ENCODE assay signal across 8 cellular contexts in genomic region chr12:49548822-49549648, GRCh38. TPM values are rescaled to one million over a fixed set of nuclear protein-coding genes. Genes with fewer than 3 reads are reported as not detected.
DNase-seq lines count a peak whose midpoint lies in the region; ATAC-seq lines count a peak whose summit lies in the region.

No MANE protein-coding gene starts in this region.

- peak; percentile 50 to 60 for ATAC-seq in naive B cell (ENCODE audit: low read depth in 2 of 2)

- H3K36me3 ChIP-seq in BLaER1 treated with 17β-estradiol and CSF1 and Interleukin-3, amounts not matched to agents 10 nM and 100 nM: no peaks in the 10 kb centered on the region
- H3K36me3 ChIP-seq in NT2/D1 (ENCODE audit: insufficient read depth, insufficient read length, low read length): no peaks in the 10 kb centered on the region
- H3K36me3 ChIP-seq in ectodermal cell (ENCODE audit: control insufficient read depth, insufficient read depth, low read length): no peaks in the 10 kb centered on the region

- no peak overlapping the region for H3K27ac ChIP-seq in BLaER1 treated with 17β-estradiol and CSF1 and Interleukin-3, amounts not matched to agents 10 nM and 100 nM
- no peak overlapping the region for H3K27ac ChIP-seq in ectodermal cell (ENCODE audit: insufficient read depth, low read depth, low read length, poor library complexity, severe bottlenecking)

- H3K9me3 ChIP-seq in BLaER1 treated with 17β-estradiol and CSF1 and Interleukin-3, amounts not matched to agents 10 nM and 100 nM (replicated peaks in 1 of 11): no peaks in the 10 kb centered on the region
- H3K9me3 ChIP-seq in NT2/D1 (ENCODE audit: insufficient read depth, low read length) (no peaks in the 10 kb centered on the region), ectodermal cell (ENCODE audit: control insufficient read depth, low read length) (no peaks in the 10 kb centered on the region)

- H3K27me3 ChIP-seq in BLaER1 treated with 17β-estradiol and CSF1 and Interleukin-3, amounts not matched to agents 10 nM and 100 nM: peaks cover 27 to 51% (median 37%) of the 10 kb centered on the region in 11 experiments
- H3K27me3 ChIP-seq in NT2/D1 (ENCODE audit: insufficient read depth, insufficient read length) (no peaks in the 10 kb centered on the region), ectodermal cell (ENCODE audit: control insufficient read depth, insufficient read depth, low read length, poor library complexity, severe bottlenecking) (peaks cover 68% of the 10 kb centered on the region)

- peak overlapping the region; percentile 43 to 89 (median 78) for H3K4me3 Mint-ChIP-seq in naive B cell
- no peak overlapping the region for H3K4me3 Mint-ChIP-seq in activated T-helper 1 cell treated with anti-CD3 and anti-CD28 coated beads, Interleukin-12 subunit alpha, Interleukin-12 subunit beta, Interleukin-2, Interleukin-4 antibody, amounts not matched to agents 30 ng/mL and 10 ng/mL and 1 ng/mL, durations not matched to agents 14 hours and 24 hours and 36 hours

- H3K9me3 Mint-ChIP-seq in naive B cell: peaks cover 0 to 1% (median 0%) of the 10 kb centered on the region in 7 donors
- no peaks in the 10 kb centered on the region for H3K9me3 Mint-ChIP-seq in activated T-helper 1 cell treated with anti-CD3 and anti-CD28 coated beads, Interleukin-12 subunit alpha, Interleukin-12 subunit beta, Interleukin-2, Interleukin-4 antibody, amounts not matched to agents 30 ng/mL and 10 ng/mL and 1 ng/mL, durations not matched to agents 14 hours and 24 hours and 36 hours

- peaks cover 0 to 11% (median 0%) of the 10 kb centered on the region in 11 experiments; a peak in 1 of 22 replicates for H4K20me1 ChIP-seq in BLaER1 treated with 17β-estradiol and CSF1 and Interleukin-3, amounts not matched to agents 10 nM and 100 nM

- H3K9ac ChIP-seq in BLaER1 treated with 17β-estradiol and CSF1 and Interleukin-3, amounts not matched to agents 10 nM and 100 nM: peak overlapping the region in 4 of 11 experiments; percentile 5 to 41 (median 24); a peak in 2 of 22 replicates
- peak overlapping the region; percentile 18 for H3K9ac ChIP-seq in NT2/D1 (ENCODE audit: insufficient read length, low read depth)

- H3K4me1 Mint-ChIP-seq in naive B cell: peaks cover 13 to 20% (median 16%) of the 10 kb centered on the region in 3 donors
- no peaks in the 10 kb centered on the region for H3K4me1 Mint-ChIP-seq in activated T-helper 1 cell treated with anti-CD3 and anti-CD28 coated beads, Interleukin-12 subunit alpha, Interleukin-12 subunit beta, Interleukin-2, Interleukin-4 antibody, amounts not matched to agents 30 ng/mL and 10 ng/mL and 1 ng/mL, durations not matched to agents 14 hours and 24 hours and 36 hours (ENCODE audit: low read depth)

- peak overlapping the region; percentile 42 to 82 (median 75) for H3K4me2 ChIP-seq in BLaER1 treated with 17β-estradiol and CSF1 and Interleukin-3, amounts not matched to agents 10 nM and 100 nM

- peaks cover 10 to 41% (median 31%) of the 10 kb centered on the region in 10 experiments; a peak in 19 of 20 replicates for H3K4me1 ChIP-seq in BLaER1 treated with 17β-estradiol and CSF1 and Interleukin-3, amounts not matched to agents 10 nM and 100 nM
- H3K4me1 ChIP-seq in NT2/D1 (ENCODE audit: insufficient read depth, insufficient read length) (peaks cover 16% of the 10 kb centered on the region), ectodermal cell (ENCODE audit: control insufficient read depth, insufficient read depth, low read length) (peaks cover 9% of the 10 kb centered on the region)

- H3K27me3 Mint-ChIP-seq in naive B cell: peaks cover 27 to 62% (median 52%) of the 10 kb centered on the region in 3 donors
- peaks cover 32% of the 10 kb centered on the region for H3K27me3 Mint-ChIP-seq in activated T-helper 1 cell treated with anti-CD3 and anti-CD28 coated beads, Interleukin-12 subunit alpha, Interleukin-12 subunit beta, Interleukin-2, Interleukin-4 antibody, amounts not matched to agents 30 ng/mL and 10 ng/mL and 1 ng/mL, durations not matched to agents 14 hours and 24 hours and 36 hours (ENCODE audit: insufficient read depth)

- intact Hi-C loops in activated T-helper 1 cell treated with anti-CD3 and anti-CD28 coated beads, Interleukin-12 subunit alpha, Interleukin-12 subunit beta, Interleukin-2, Interleukin-4 antibody, amounts not matched to agents 30 ng/mL and 10 ng/mL and 1 ng/mL, durations not matched to agents 14 hours and 24 hours and 36 hours (cut with micrococcal nuclease): no loop called here

- peak overlapping the region in 1 of 6 donors; percentile 96 for H3K27ac Mint-ChIP-seq in naive B cell
- no peak overlapping the region for H3K27ac Mint-ChIP-seq in activated T-helper 1 cell treated with anti-CD3 and anti-CD28 coated beads, Interleukin-12 subunit alpha, Interleukin-12 subunit beta, Interleukin-2, Interleukin-4 antibody, amounts not matched to agents 30 ng/mL and 10 ng/mL and 1 ng/mL, durations not matched to agents 14 hours and 24 hours and 36 hours

- no peaks in the 10 kb centered on the region for H3K36me3 Mint-ChIP-seq in naive B cell
- H3K36me3 Mint-ChIP-seq in activated T-helper 1 cell treated with anti-CD3 and anti-CD28 coated beads, Interleukin-12 subunit alpha, Interleukin-12 subunit beta, Interleukin-2, Interleukin-4 antibody, amounts not matched to agents 30 ng/mL and 10 ng/mL and 1 ng/mL, durations not matched to agents 14 hours and 24 hours and 36 hours (ENCODE audit: low read depth): no peaks in the 10 kb centered on the region

- DNase-seq in NT2/D1 (ENCODE audit: low read depth, low spot score) (no peak), naive B cell (peak; percentile 25), GOT3 (lab: John Stamatoyannopoulos, UW) (no peak), HPDE6-E6E7 (ENCODE audit: extremely low spot score) (no peak), NCI-H446 (lab: John Stamatoyannopoulos, UW) (no peak)
- DNase-seq in activated T-helper 1 cell treated with anti-CD3 and anti-CD28 coated beads, Interleukin-12 subunit alpha, Interleukin-12 subunit beta, Interleukin-2, Interleukin-4 antibody, amounts not matched to agents 30 ng/mL and 10 ng/mL and 1 ng/mL, durations not matched to agents 14 hours and 24 hours and 36 hours (ENCODE audit: low spot score): no peak

- H3K4me3 ChIP-seq in BLaER1 treated with 17β-estradiol and CSF1 and Interleukin-3, amounts not matched to agents 10 nM and 100 nM: peak overlapping the region in 6 of 10 experiments; percentile 5 to 46 (median 35); a peak in 9 of 20 replicates
- H3K4me3 ChIP-seq in NT2/D1 (ENCODE audit: insufficient read length, low read depth) (no peak overlapping the region), ectodermal cell (ENCODE audit: insufficient read depth, low read depth, low read length) (peak overlapping the region; percentile 28)

- 30 to 31% methylated on average over 70 of the region's 70 CpGs for WGBS in ectodermal cell, 2 experiments

RNA-seq across cellular contexts. Expression of gene KCNH3, which starts 10.2 kb away (rescaled TPM):
- polyA plus RNA-seq in ectodermal cell (2013, experiment 1 of 4): 0.50 TPM
- 0.34 TPM for polyA plus RNA-seq in ectodermal cell (2013, experiment 2 of 4)
- polyA plus RNA-seq in ectodermal cell (2013, experiment 3 of 4): 0.27 TPM
- 0.41 TPM for polyA plus RNA-seq in ectodermal cell (2013, experiment 4 of 4)
- under 1 TPM in 3 of 6 donors, not detected in 3; 0.09 to 0.33 (median 0.18) TPM for polyA plus RNA-seq in naive B cell (ENCODE audit: low read depth in 6 of 6)
- total RNA-seq in activated T-helper 1 cell treated with anti-CD3 and anti-CD28 coated beads, Interleukin-12 subunit alpha, Interleukin-12 subunit beta, Interleukin-2, Interleukin-4 antibody, amounts not matched to agents 30 ng/mL and 10 ng/mL and 1 ng/mL, durations not matched to agents 14 hours and 24 hours and 36 hours: 0.93 and 1.6 TPM in 2 replicates

RNA-seq across cellular contexts. Expression of gene MCRS1, which starts 18.9 kb away (rescaled TPM):
- 95.7 TPM for polyA plus RNA-seq in ectodermal cell (2013, experiment 1 of 4)
- 93.9 TPM for polyA plus RNA-seq in ectodermal cell (2013, experiment 2 of 4)
- polyA plus RNA-seq in ectodermal cell (2013, experiment 3 of 4): 66.5 TPM
- 71.4 TPM for polyA plus RNA-seq in ectodermal cell (2013, experiment 4 of 4)
- 10 to 100 TPM; 41.5 to 54.5 (median 51.1) TPM for polyA plus RNA-seq in naive B cell (ENCODE audit: low read depth in 6 of 6)
- total RNA-seq in activated T-helper 1 cell treated with anti-CD3 and anti-CD28 coated beads, Interleukin-12 subunit alpha, Interleukin-12 subunit beta, Interleukin-2, Interleukin-4 antibody, amounts not matched to agents 30 ng/mL and 10 ng/mL and 1 ng/mL, durations not matched to agents 14 hours and 24 hours and 36 hours: 77.1 and 77.9 TPM in 2 replicates

RNA-seq across cellular contexts. Expression of gene FAM186B, which starts 56.4 kb away (rescaled TPM):
- polyA plus RNA-seq in ectodermal cell (2013, experiment 1 of 4): not detected
- 0.11 TPM for polyA plus RNA-seq in ectodermal cell (2013, experiment 2 of 4)
- polyA plus RNA-seq in ectodermal cell (2013, experiment 3 of 4): not detected
- not detected for polyA plus RNA-seq in ectodermal cell (2013, experiment 4 of 4)
- under 1 TPM in 3 of 6 donors, not detected in 3; 0.16 to 0.21 (median 0.17) TPM for polyA plus RNA-seq in naive B cell (ENCODE audit: low read depth in 6 of 6)
- total RNA-seq in activated T-helper 1 cell treated with anti-CD3 and anti-CD28 coated beads, Interleukin-12 subunit alpha, Interleukin-12 subunit beta, Interleukin-2, Interleukin-4 antibody, amounts not matched to agents 30 ng/mL and 10 ng/mL and 1 ng/mL, durations not matched to agents 14 hours and 24 hours and 36 hours: 0.29 and 0.62 TPM in 2 replicates
